Comparison of ENCODE assay signal across 21 cellular contexts in the genomic region with DNA sequence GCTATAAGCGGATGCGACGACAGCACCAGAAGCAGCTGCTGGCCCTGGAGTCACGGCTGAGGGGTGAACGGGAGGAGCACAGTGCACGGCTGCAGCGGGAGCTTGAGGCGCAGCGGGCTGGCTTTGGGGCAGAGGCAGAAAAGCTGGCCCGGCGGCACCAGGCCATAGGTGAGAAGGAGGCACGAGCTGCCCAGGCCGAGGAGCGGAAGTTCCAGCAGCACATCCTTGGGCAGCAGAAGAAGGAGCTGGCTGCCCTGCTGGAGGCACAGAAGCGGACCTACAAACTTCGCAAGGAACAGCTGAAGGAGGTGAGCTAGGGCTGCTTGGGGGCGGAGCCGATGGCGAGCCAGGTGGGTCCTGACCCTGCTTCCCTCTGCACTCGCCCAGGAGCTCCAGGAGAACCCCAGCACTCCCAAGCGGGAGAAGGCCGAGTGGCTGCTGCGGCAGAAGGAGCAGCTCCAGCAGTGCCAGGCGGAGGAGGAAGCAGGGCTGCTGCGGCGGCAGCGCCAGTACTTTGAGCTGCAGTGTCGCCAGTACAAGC. TPM values are rescaled to one million over a fixed set of nuclear protein-coding genes. Genes with fewer than 3 reads are reported as not detected.
"Had no signal": no experiment of that assay in that cellular context is flagged by ENCODE, and none has a peak within 500 bp of the region (broad histone marks: within the 10 kb centered on the region; RNA-seq: fewer than 3 reads in every experiment).

No MANE protein-coding gene starts in this region.

- H3K79me2 ChIP-seq: parathyroid adenoma had no signal

- H3K27ac Mint-ChIP-seq: activated CD8-positive, alpha-beta memory T cell treated with anti-CD3 and anti-CD28 coated beads, Interleukin-2, amount 10 ng/mL, durations not matched to agents 7 days and 5 days; activated naive CD4-positive, alpha-beta T cell treated with anti-CD3 and anti-CD28 coated beads for 36 hours; activated T-helper 2 cell treated with anti-CD3 and anti-CD28 coated beads, Interferon-gamma antibody, Interleukin-2, Interleukin-4, amounts not matched to agents 10 μg/mL and 5 μg/mL and 100 μg/mL, durations not matched to agents 14 hours and 24 hours and 36 hours; endodermal cell; naive B cell; T-cell had no signal

- FAIRE-seq: islet of Langerhans had no signal

- H3K4me3 ChIP-seq: dorsolateral prefrontal cortex, gastroesophageal sphincter, tibial artery had no signal

- H3K27me3 ChIP-seq: dorsolateral prefrontal cortex, gastroesophageal sphincter, neutrophil, tibial artery had no signal

- H3K9me3 ChIP-seq: gastroesophageal sphincter, neutrophil, SK-N-SH, tibial artery had no signal

- H3K4me1 ChIP-seq: gastroesophageal sphincter, parathyroid adenoma, tibial artery had no signal

- H3K4me1 Mint-ChIP-seq: activated CD8-positive, alpha-beta memory T cell treated with anti-CD3 and anti-CD28 coated beads, Interleukin-2, amount 10 ng/mL, durations not matched to agents 7 days and 5 days; endodermal cell; T-cell had no signal

- H3K27me3 Mint-ChIP-seq: activated CD8-positive, alpha-beta memory T cell treated with anti-CD3 and anti-CD28 coated beads, Interleukin-2, amount 10 ng/mL, durations not matched to agents 7 days and 5 days; naive B cell; T-cell had no signal

- DNase-seq: activated CD4-positive, alpha-beta T cell treated with anti-CD3 and anti-CD28 coated beads for 1 hour; activated CD4-positive, alpha-beta T cell treated with anti-CD3 and anti-CD28 coated beads, Interleukin-2, amount 50 U/mL, for 4 hours; activated CD8-positive, alpha-beta memory T cell treated with anti-CD3 and anti-CD28 coated beads, Interleukin-2, amount 10 ng/mL, durations not matched to agents 7 days and 5 days; activated naive CD4-positive, alpha-beta T cell treated with anti-CD3 and anti-CD28 coated beads for 36 hours; activated T-cell treated with anti-CD3 and anti-CD28 coated beads, Interleukin-2, amount 50 U/mL, for 1 hour; dorsolateral prefrontal cortex; endodermal cell; naive B cell; SK-N-SH; stimulated activated CD4-positive, alpha-beta T cell treated with anti-CD3 and anti-CD28 coated beads, Interleukin-15, amount 100 ng/mL, for 24 hours; stimulated activated CD4-positive, alpha-beta T cell treated with anti-CD3 and anti-CD28 coated beads, Interleukin-4, amount 100 ng/mL, for 1 hour; stimulated activated naive CD4-positive, alpha-beta T cell; T-cell; T1000; tibial artery had no signal

- H3K9me3 Mint-ChIP-seq: activated naive CD4-positive, alpha-beta T cell treated with anti-CD3 and anti-CD28 coated beads for 36 hours; activated T-helper 2 cell treated with anti-CD3 and anti-CD28 coated beads, Interferon-gamma antibody, Interleukin-2, Interleukin-4, amounts not matched to agents 10 μg/mL and 5 μg/mL and 100 μg/mL, durations not matched to agents 14 hours and 24 hours and 36 hours; endodermal cell; naive B cell; T-cell had no signal

- H3K27ac ChIP-seq: dorsolateral prefrontal cortex, gastroesophageal sphincter, neutrophil, parathyroid adenoma, tibial artery had no signal

- ATAC-seq: activated CD8-positive, alpha-beta memory T cell treated with anti-CD3 and anti-CD28 coated beads, Interleukin-2, amount 10 ng/mL, durations not matched to agents 7 days and 5 days; gastroesophageal sphincter; T-cell had no signal

- H2AFZ ChIP-seq: parathyroid adenoma had no signal

- H3K4me2 ChIP-seq: SK-N-SH had no signal

- H3K9ac ChIP-seq: parathyroid adenoma, SK-N-SH had no signal

- H3K4me3 Mint-ChIP-seq: activated CD8-positive, alpha-beta memory T cell treated with anti-CD3 and anti-CD28 coated beads, Interleukin-2, amount 10 ng/mL, durations not matched to agents 7 days and 5 days; activated naive CD4-positive, alpha-beta T cell treated with anti-CD3 and anti-CD28 coated beads for 36 hours; endodermal cell; T-cell had no signal

RNA-seq across cellular contexts. Expression of gene DOC2A, which starts 25.5 kb away (rescaled TPM):
- total RNA-seq: mononuclear cell had no signal
